ENCODE assay signal across 2 cellular contexts in genomic region chr18:12702221-12703095, GRCh38.
TF ChIP-seq lines count a peak whose summit lies in the region.

Gene CEP76, minus strand, starts transcription at chr18:12702723. Its CDS starts 175 bp downstream, at chr18:12702548.
Gene PSMG2, plus strand, starts transcription at chr18:12703042. Its CDS starts 66 bp downstream, at chr18:12703108.

TF ChIP-seq in HCT116, 20 proteins besides CTCF, POLR2A, EP300 and RAD21 (continued from another document):
- no peak for TF ChIP-seq EZH2 (IDR thresholded peaks at IDR 0.05)
- TF ChIP-seq CEBPB (IDR thresholded peaks at IDR 0.05; ENCODE audit: low read depth): no peak
- TF ChIP-seq FOSL1 (IDR thresholded peaks at IDR 0.05; ENCODE audit: low read depth): 0 out of 2 replicates have a peak, but pooled peaks have one; percentile 24
- peak; percentile 56 for TF ChIP-seq SP1 (IDR thresholded peaks at IDR 0.05; ENCODE audit: low read depth)
- peak; percentile 68 for TF ChIP-seq MAX (IDR thresholded peaks at IDR 0.05)
- peak; percentile 80 for TF ChIP-seq ELF1 (IDR thresholded peaks at IDR 0.05; ENCODE audit: borderline replicate concordance, low read depth)
- TF ChIP-seq ZNF274 (IDR thresholded peaks at IDR 0.05; ENCODE audit: low read depth, low read length): no peak
- no peak for TF ChIP-seq EGR1 (IDR thresholded peaks at IDR 0.05; ENCODE audit: low read depth)
- peak; percentile 74 for TF ChIP-seq TCF7L2 (IDR thresholded peaks at IDR 0.05; ENCODE audit: borderline replicate concordance, extremely low read depth, insufficient read depth, insufficient read length)
- TF ChIP-seq SIN3A (IDR thresholded peaks at IDR 0.05; ENCODE audit: low read depth): peak; percentile 93
- TF ChIP-seq SRF (IDR thresholded peaks at IDR 0.05; ENCODE audit: low read depth): no peak
- TF ChIP-seq YY1 (IDR thresholded peaks at IDR 0.05; ENCODE audit: extremely low read depth, insufficient replicate concordance, low read depth, low read length): no peak
- TF ChIP-seq, protein P1, sequence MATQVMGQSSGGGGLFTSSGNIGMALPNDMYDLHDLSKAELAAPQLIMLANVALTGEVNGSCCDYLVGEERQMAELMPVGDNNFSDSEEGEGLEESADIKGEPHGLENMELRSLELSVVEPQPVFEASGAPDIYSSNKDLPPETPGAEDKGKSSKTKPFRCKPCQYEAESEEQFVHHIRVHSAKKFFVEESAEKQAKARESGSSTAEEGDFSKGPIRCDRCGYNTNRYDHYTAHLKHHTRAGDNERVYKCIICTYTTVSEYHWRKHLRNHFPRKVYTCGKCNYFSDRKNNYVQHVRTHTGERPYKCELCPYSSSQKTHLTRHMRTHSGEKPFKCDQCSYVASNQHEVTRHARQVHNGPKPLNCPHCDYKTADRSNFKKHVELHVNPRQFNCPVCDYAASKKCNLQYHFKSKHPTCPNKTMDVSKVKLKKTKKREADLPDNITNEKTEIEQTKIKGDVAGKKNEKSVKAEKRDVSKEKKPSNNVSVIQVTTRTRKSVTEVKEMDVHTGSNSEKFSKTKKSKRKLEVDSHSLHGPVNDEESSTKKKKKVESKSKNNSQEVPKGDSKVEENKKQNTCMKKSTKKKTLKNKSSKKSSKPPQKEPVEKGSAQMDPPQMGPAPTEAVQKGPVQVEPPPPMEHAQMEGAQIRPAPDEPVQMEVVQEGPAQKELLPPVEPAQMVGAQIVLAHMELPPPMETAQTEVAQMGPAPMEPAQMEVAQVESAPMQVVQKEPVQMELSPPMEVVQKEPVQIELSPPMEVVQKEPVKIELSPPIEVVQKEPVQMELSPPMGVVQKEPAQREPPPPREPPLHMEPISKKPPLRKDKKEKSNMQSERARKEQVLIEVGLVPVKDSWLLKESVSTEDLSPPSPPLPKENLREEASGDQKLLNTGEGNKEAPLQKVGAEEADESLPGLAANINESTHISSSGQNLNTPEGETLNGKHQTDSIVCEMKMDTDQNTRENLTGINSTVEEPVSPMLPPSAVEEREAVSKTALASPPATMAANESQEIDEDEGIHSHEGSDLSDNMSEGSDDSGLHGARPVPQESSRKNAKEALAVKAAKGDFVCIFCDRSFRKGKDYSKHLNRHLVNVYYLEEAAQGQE (IDR thresholded peaks at IDR 0.05; ENCODE audit: low read depth): no peak
- TF ChIP-seq POLR2AphosphoS5 (IDR thresholded peaks at IDR 0.05; ENCODE audit: low read depth, low read length): peak; percentile 94
- TF ChIP-seq, protein P2, sequence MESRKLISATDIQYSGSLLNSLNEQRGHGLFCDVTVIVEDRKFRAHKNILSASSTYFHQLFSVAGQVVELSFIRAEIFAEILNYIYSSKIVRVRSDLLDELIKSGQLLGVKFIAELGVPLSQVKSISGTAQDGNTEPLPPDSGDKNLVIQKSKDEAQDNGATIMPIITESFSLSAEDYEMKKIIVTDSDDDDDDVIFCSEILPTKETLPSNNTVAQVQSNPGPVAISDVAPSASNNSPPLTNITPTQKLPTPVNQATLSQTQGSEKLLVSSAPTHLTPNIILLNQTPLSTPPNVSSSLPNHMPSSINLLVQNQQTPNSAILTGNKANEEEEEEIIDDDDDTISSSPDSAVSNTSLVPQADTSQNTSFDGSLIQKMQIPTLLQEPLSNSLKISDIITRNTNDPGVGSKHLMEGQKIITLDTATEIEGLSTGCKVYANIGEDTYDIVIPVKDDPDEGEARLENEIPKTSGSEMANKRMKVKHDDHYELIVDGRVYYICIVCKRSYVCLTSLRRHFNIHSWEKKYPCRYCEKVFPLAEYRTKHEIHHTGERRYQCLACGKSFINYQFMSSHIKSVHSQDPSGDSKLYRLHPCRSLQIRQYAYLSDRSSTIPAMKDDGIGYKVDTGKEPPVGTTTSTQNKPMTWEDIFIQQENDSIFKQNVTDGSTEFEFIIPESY (IDR thresholded peaks at IDR 0.05; ENCODE audit: extremely low read depth, insufficient replicate concordance, low read length): peak; percentile 30
TF ChIP-seq in HCT116: peak in this region for 10.

TF ChIP-seq in SK-N-SH, 30 proteins besides CTCF, POLR2A, EP300 and RAD21 (continued from another document):
- TF ChIP-seq USF2 (IDR thresholded peaks at IDR 0.05; ENCODE audit: borderline replicate concordance, low read depth, low read length) (no peak), RFX5 (IDR thresholded peaks at IDR 0.05; ENCODE audit: low read length) (no peak), SMC3 (IDR thresholded peaks at IDR 0.05; ENCODE audit: low read depth, low read length) (no peak), TAF1 (IDR thresholded peaks at IDR 0.05; ENCODE audit: borderline replicate concordance, low read depth, low read length) (peak; percentile 88), FOXM1 (IDR thresholded peaks at IDR 0.05; ENCODE audit: low read depth) (0 out of 2 replicates have a peak, but pooled peaks have one; percentile 44), YY1 (IDR thresholded peaks at IDR 0.05; ENCODE audit: low read depth) (peak; percentile 24; the same call in 1 of the 2 replicates), GABPA (IDR thresholded peaks at IDR 0.05; ENCODE audit: low read depth) (peak; percentile 31; the same call in 1 of the 2 replicates), MXI1 (IDR thresholded peaks at IDR 0.05; ENCODE audit: low read depth, low read length) (peak; percentile 89), SIN3A (IDR thresholded peaks at IDR 0.05; ENCODE audit: borderline replicate concordance, low read depth, low read length) (peak; percentile 66; the same call in 1 of the 2 replicates), FOSL2 (IDR thresholded peaks at IDR 0.05; ENCODE audit: borderline replicate concordance, low read depth) (no peak)
- TF ChIP-seq, protein P2 (IDR thresholded peaks at IDR 0.05; ENCODE audit: borderline replicate concordance, low read depth): peak; percentile 96
- TF ChIP-seq, protein P1 (IDR thresholded peaks at IDR 0.05; ENCODE audit: low read depth, low read length): no peak
